In genomic region chr4:158671915-158672806, GRCh38 we compare ENCODE assay signal across 8 cellular contexts. TPM values are rescaled to one million over a fixed set of nuclear protein-coding genes. Genes with fewer than 3 reads are reported as not detected.
DNase-seq lines count a peak whose midpoint lies in the region; ATAC-seq, FAIRE-seq and TF ChIP-seq lines count a peak whose summit lies in the region.

Gene ETFDH, plus strand, starts transcription at chr4:158672296. Its CDS starts 161 bp downstream, at chr4:158672457.

- H3K4me1 ChIP-seq in cardiac muscle cell (ENCODE audit: low read depth) (peaks cover 5% of the 10 kb centered on the region), parathyroid adenoma (no peaks in the 10 kb centered on the region), tibial nerve (peaks cover 0 to 35% (median 14%) of the 10 kb centered on the region in 4 donors)

- peaks cover 2% of the 10 kb centered on the region for H3K36me3 Mint-ChIP-seq in T-cell

- H2AFZ ChIP-seq in parathyroid adenoma, result peak within 1 kb of the TSS; percentile 95

- H3K9me3 ChIP-seq in cardiac muscle cell (ENCODE audit: low read depth) (no peaks in the 10 kb centered on the region), parathyroid adenoma (ENCODE audit: control insufficient read depth, low read length) (no peaks in the 10 kb centered on the region), tibial nerve (no peaks in the 10 kb centered on the region)

- H3K4me3 Mint-ChIP-seq in T-cell, result peak within 1 kb of the TSS; percentile 93 to 95 (median 95)

- WGBS in adipose tissue, 3 donors, result 0 to 1% (median 0%) methylated on average over 59 to 60 of the region's 60 CpGs
- 1% methylated on average over 46 to 53 of the region's 60 CpGs for WGBS in tibial nerve, 2 donors

- POLR2A ChIA-PET in T-cell (lab: Charles Lee), result no interaction called here

- TF ChIP-seq POLR2A in GM12891 (IDR thresholded peaks at IDR 0.05; ENCODE audit: low read depth, low read length) (peak; percentile 52; the same call in 1 of the 2 replicates), tibial nerve (IDR thresholded peaks at IDR 0.05) (peak; percentile 82 to 93)

- peak within 1 kb of the TSS; percentile 60 for H3K27ac ChIP-seq in adipose tissue (ENCODE audit: low read depth, low read length)
- peak within 1 kb of the TSS; percentile 93 for H3K27ac ChIP-seq in cardiac muscle cell
- H3K27ac ChIP-seq in parathyroid adenoma, result peak within 1 kb of the TSS; percentile 94
- H3K27ac ChIP-seq in tibial nerve, result peak within 1 kb of the TSS; percentile 92 to 99 (median 98)

- TF ChIP-seq CTCF in cardiac muscle cell (IDR thresholded peaks at IDR 0.05; ENCODE audit: low read depth, low read length) (peak; percentile 67), parathyroid adenoma (IDR thresholded peaks at IDR 0.05) (peak; percentile 67), tibial nerve (IDR thresholded peaks at IDR 0.05) (peak; percentile 52 to 87 (median 75))

- peak within 1 kb of the TSS; percentile 98 to 99 for H3K27ac Mint-ChIP-seq in T-cell

- TF ChIP-seq EP300 in tibial nerve (IDR thresholded peaks at IDR 0.05), result peak; percentile 97 to 99

- peak within 1 kb of the TSS; percentile 61 for H3K9ac ChIP-seq in parathyroid adenoma

- peaks cover 18 to 38% (median 25%) of the 10 kb centered on the region in 3 donors for H3K4me1 Mint-ChIP-seq in T-cell

- peak; percentile 99 for FAIRE-seq in GM12891 (lab: Jason Lieb, UNC)

- peak within 1 kb of the TSS; percentile 64 for H3K4me2 ChIP-seq in parathyroid adenoma (ENCODE audit: low read length)

- H3K36me3 ChIP-seq in cardiac muscle cell (no peaks in the 10 kb centered on the region), parathyroid adenoma (ENCODE audit: control insufficient read depth, insufficient read depth, low read length) (no peaks in the 10 kb centered on the region), tibial nerve (no peaks in the 10 kb centered on the region)

- peaks cover 8% of the 10 kb centered on the region for H3K79me2 ChIP-seq in parathyroid adenoma

- H3K4me3 ChIP-seq in cardiac muscle cell (peak within 1 kb of the TSS; percentile 83), parathyroid adenoma (ENCODE audit: low read depth, low read length) (peak within 1 kb of the TSS; percentile 89), tibial nerve (peak within 1 kb of the TSS; percentile 62 to 85 (median 77))

- DNase-seq in GM12891 (ENCODE audit: insufficient read length, low spot score) (peak; percentile 81), NCI-H1436 (lab: John Stamatoyannopoulos, UW) (peak; percentile 98), T-cell (peak; percentile 96 to 99 (median 98)), cardiac muscle cell (ENCODE audit: low read depth in 1 of 2, low spot score in 1 of 2) (peak; percentile 100), tibial nerve (ENCODE audit: low spot score in 2 of 2) (peak; percentile 97 to 98)

- H3K27me3 Mint-ChIP-seq in T-cell, result no peaks in the 10 kb centered on the region

- no peaks in the 10 kb centered on the region for H3K9me3 Mint-ChIP-seq in T-cell

- peak; percentile 90 for ATAC-seq in HG02840 (IDR thresholded peaks at IDR 0.05; ENCODE audit: low FRiP score, unreplicated experiment)
- peak; percentile 87 for ATAC-seq in T-cell (replicated peaks in 1 of 4)

- H3K27me3 ChIP-seq in cardiac muscle cell, result no peaks in the 10 kb centered on the region
- no peaks in the 10 kb centered on the region for H3K27me3 ChIP-seq in parathyroid adenoma (ENCODE audit: control insufficient read depth, insufficient read depth, low read length)
- no peaks in the 10 kb centered on the region for H3K27me3 ChIP-seq in tibial nerve

- CTCF ChIA-PET in T-cell (lab: Charles Lee), result no interaction called here

TF ChIP-seq in GM12891, 5 proteins besides CTCF, POLR2A, EP300 and RAD21:
- peak; percentile 3; the same call in 1 of the 2 replicates for TF ChIP-seq POU2F2 (IDR thresholded peaks at IDR 0.05; ENCODE audit: low read depth, low read length)
- no peak for TF ChIP-seq PAX5 (IDR thresholded peaks at IDR 0.05; ENCODE audit: insufficient read depth, low read length, severe bottlenecking)
- no peak for TF ChIP-seq POLR2AphosphoS5 (IDR thresholded peaks at IDR 0.05; ENCODE audit: low read depth, low read length)
- no peak for TF ChIP-seq SPI1 (IDR thresholded peaks at IDR 0.05; ENCODE audit: low read depth, low read length)
- TF ChIP-seq TAF1 (IDR thresholded peaks at IDR 0.05; ENCODE audit: low read depth, low read length), result peak; percentile 79

RNA-seq across cellular contexts. Expression of gene ETFDH, which starts in this region (rescaled TPM):
- polyA plus RNA-seq in GM12891 (2012; ENCODE audit: low read depth, missing spikeins), result 13.1 TPM
- 10 to 100 TPM in 4 of 5 donors, 1 to 10 TPM in 1; 7.2 to 23.8 (median 14.3) TPM for total RNA-seq in T-cell
- 10 to 100 TPM; 17.0 to 51.7 (median 31.3) TPM for polyA plus RNA-seq in adipose tissue
- total RNA-seq in cardiac muscle cell, result 15.6 and 17.2 TPM in 2 replicates
- polyA plus RNA-seq in cardiac muscle cell, result 21.7 and 24.9 TPM in 2 replicates
- total RNA-seq in tibial nerve, result 10 to 100 TPM; 27.3 to 58.8 (median 40.8) TPM

Comparison
In these comparisons a context has a peak if more than half of its experiments do, and no peak if none do; other contexts are left out.
1. Peak in every context shown above with its lines: DNase-seq, ATAC-seq, H3K4me3 ChIP-seq and H3K27ac ChIP-seq.